ENCODE assay signal across 13 cellular contexts in genomic region chr10:6916601-6917000, GRCh38.
A peak's percentile ranks its signal among the peaks of the same experiment; 100 is the strongest.
DNase-seq lines count a peak whose midpoint lies in the region; ATAC-seq lines count a peak whose summit lies in the region.
"Had no signal": no experiment of that assay in that cellular context is flagged by ENCODE, and none has a peak within 500 bp of the region (broad histone marks: within the 10 kb centered on the region; RNA-seq: fewer than 3 reads in every experiment).

No MANE protein-coding gene starts in this region.

- DNase-seq in Karpas-422: peak; percentile 57
- peak; percentile 14 for DNase-seq in UCSD-AML1 (lab: John Stamatoyannopoulos, UW; ENCODE audit: unreplicated experiment)
- no peak for DNase-seq in COR-L47 (lab: John Stamatoyannopoulos, UW)
- no peak for DNase-seq in cardiac septum (ENCODE audit: low spot score)
- no peak for DNase-seq in NCI-H82 (lab: John Stamatoyannopoulos, UW)
- DNase-seq: NCI-H2081 treated with DMSO at 0.1 percent for 48 hours had no signal

- no peaks in the 10 kb centered on the region for H3K27me3 ChIP-seq in BLaER1 treated with 17β-estradiol and CSF1 and Interleukin-3, amounts not matched to agents 10 nM and 100 nM
- no peaks in the 10 kb centered on the region for H3K27me3 ChIP-seq in Karpas-422 (ENCODE audit: low read length)

- intact Hi-C loops in cardiac septum (cut with DNase I): loop anchor here (5.0 kb wide), 1 partner anchor 501 kb away; no protein-coding TSS in a partner anchor

- no peaks in the 10 kb centered on the region for H3K36me3 ChIP-seq in BLaER1 treated with 17β-estradiol and CSF1 and Interleukin-3, amounts not matched to agents 10 nM and 100 nM
- H3K36me3 ChIP-seq in Karpas-422 (ENCODE audit: insufficient read depth, low read length): no peaks in the 10 kb centered on the region

- H3K4me2 ChIP-seq in BLaER1 treated with 17β-estradiol and CSF1 and Interleukin-3, amounts not matched to agents 10 nM and 100 nM: peak overlapping the region; percentile 14 to 67 (median 30); a peak in 18 of 22 replicates
- no peak overlapping the region for H3K4me2 ChIP-seq in Karpas-422 (ENCODE audit: low read depth, low read length, poor library complexity, severe bottlenecking)
- H3K4me2 ChIP-seq: A549, smooth muscle cell had no signal

- no peaks in the 10 kb centered on the region for H3K9me2 ChIP-seq in Karpas-422 (replicated peaks; ENCODE audit: insufficient read depth, low read length)

- H3K4me1 ChIP-seq in BLaER1 treated with 17β-estradiol and CSF1 and Interleukin-3, amounts not matched to agents 10 nM and 100 nM: peaks cover 29 to 64% (median 50%) of the 10 kb centered on the region in 10 experiments
- H3K4me1 ChIP-seq in Karpas-422 (ENCODE audit: low read length): peaks cover 16% of the 10 kb centered on the region

- no peak overlapping the region for H2AFZ ChIP-seq in Karpas-422 (ENCODE audit: low read length)

- no peak overlapping the region for H3K9ac ChIP-seq in BLaER1 treated with 17β-estradiol and CSF1 and Interleukin-3, amounts not matched to agents 10 nM and 100 nM
- H3K9ac ChIP-seq in Karpas-422 (ENCODE audit: low read length): no peak overlapping the region

- no peaks in the 10 kb centered on the region for H3K79me2 ChIP-seq in Karpas-422 (ENCODE audit: low read length)

- H3K4me3 ChIP-seq in BLaER1 treated with 17β-estradiol and CSF1 and Interleukin-3, amounts not matched to agents 10 nM and 100 nM: no peak overlapping the region
- no peak overlapping the region for H3K4me3 ChIP-seq in Karpas-422 (ENCODE audit: low read length)
- H3K4me3 ChIP-seq: A549, smooth muscle cell had no signal

- H3K9me3 ChIP-seq in BLaER1 treated with 17β-estradiol and CSF1 and Interleukin-3, amounts not matched to agents 10 nM and 100 nM (replicated peaks in 1 of 11): no peaks in the 10 kb centered on the region; a peak in 1 of 22 replicates
- no peaks in the 10 kb centered on the region for H3K9me3 ChIP-seq in Karpas-422 (ENCODE audit: low read length)
- H3K9me3 ChIP-seq: A549 had no signal

- H4K20me1 ChIP-seq in BLaER1 treated with 17β-estradiol and CSF1 and Interleukin-3, amounts not matched to agents 10 nM and 100 nM: no peaks in the 10 kb centered on the region
- H4K20me1 ChIP-seq in Karpas-422 (ENCODE audit: insufficient read depth, low read depth, low read length): no peaks in the 10 kb centered on the region

- ATAC-seq in GM19395 (IDR thresholded peaks at IDR 0.05; ENCODE audit: unreplicated experiment) (peak; percentile 54), GM21367 (IDR thresholded peaks at IDR 0.05; ENCODE audit: unreplicated experiment) (no peak)
- ATAC-seq: A549; activated CD4-positive, CD25-positive, alpha-beta regulatory T cell treated with anti-CD3 and anti-CD28 coated beads, Interleukin-2, amount 50 U/mL, for 24 hours; activated naive CD4-positive, alpha-beta T cell treated with anti-CD3 and anti-CD28 coated beads, Interleukin-2, amount 50 U/mL, for 72 hours had no signal

- peak overlapping the region in 6 of 11 experiments; percentile 31 to 59 (median 45); a peak in 9 of 22 replicates for H3K27ac ChIP-seq in BLaER1 treated with 17β-estradiol and CSF1 and Interleukin-3, amounts not matched to agents 10 nM and 100 nM
- H3K27ac ChIP-seq in Karpas-422 (ENCODE audit: low read length): no peak overlapping the region
- H3K27ac ChIP-seq: A549 had no signal

Comparison
In these comparisons a context has a peak if more than half of its experiments do, and no peak if none do; other contexts are left out.
1. DNase-seq: peak in Karpas-422 (single experiment) and UCSD-AML1 (single experiment); none in COR-L47 (single experiment), cardiac septum (single experiment) and NCI-H82 (single experiment).